23 cellular contexts compared by ENCODE assay signal in genomic region chr4:145524535-145524934, GRCh38. TPM values are rescaled to one million over a fixed set of nuclear protein-coding genes. Genes with fewer than 3 reads are reported as not detected.
DNase-seq lines count a peak whose midpoint lies in the region; ATAC-seq and TF ChIP-seq lines count a peak whose summit lies in the region.
"Had no signal": no experiment of that assay in that cellular context is flagged by ENCODE, and none has a peak within 500 bp of the region (broad histone marks: within the 10 kb centered on the region; RNA-seq: fewer than 3 reads in every experiment).

No MANE protein-coding gene starts in this region.

- TF ChIP-seq CTCF in GM12864 (IDR thresholded peaks at IDR 0.05; ENCODE audit: low read depth, low read length, missing control alignments) (no peak), brain (conservative IDR thresholded peaks at IDR 0.05) (no peak), sigmoid colon (IDR thresholded peaks at IDR 0.05) (no peak), foreskin fibroblast (IDR thresholded peaks at IDR 0.05; ENCODE audit: low read depth, low read length) (no peak)

- H3K27ac Mint-ChIP-seq in brain: peak overlapping the region in 3 of 5 experiments; percentile 78 to 89 (median 86)
- H3K27ac Mint-ChIP-seq: activated naive CD8-positive, alpha-beta T cell; CD8-positive, alpha-beta T cell; dendritic cell treated with granulocyte-macrophage colony-stimulating factor and Interleukin-4, amounts not matched to agents 40 ng/mL and 50 ng/mL, for 4 days; IgD-negative memory B cell had no signal

- TF ChIP-seq EP300 in sigmoid colon (IDR thresholded peaks at IDR 0.05): no peak

- peaks cover 0 to 6% (median 0%) of the 10 kb centered on the region in 5 experiments for H3K9me3 Mint-ChIP-seq in brain
- H3K9me3 Mint-ChIP-seq: CD8-positive, alpha-beta T cell; dendritic cell treated with granulocyte-macrophage colony-stimulating factor and Interleukin-4, amounts not matched to agents 40 ng/mL and 50 ng/mL, for 4 days; IgD-negative memory B cell had no signal

- H3K27ac ChIP-seq in sigmoid colon: peak overlapping the region in 3 of 4 donors; percentile 5 to 43 (median 22)
- H3K27ac ChIP-seq: epithelial cell of prostate, HL-60 had no signal

- peaks cover 70% of the 10 kb centered on the region for H3K4me1 Mint-ChIP-seq in brain

- H3K4me1 ChIP-seq in sigmoid colon: peaks cover 0 to 41% (median 23%) of the 10 kb centered on the region in 4 donors

- ATAC-seq in HG02798 (IDR thresholded peaks at IDR 0.05; ENCODE audit: poor library complexity, unreplicated experiment) (peak; percentile 52), HG02588 (IDR thresholded peaks at IDR 0.05; ENCODE audit: unreplicated experiment) (no peak)
- ATAC-seq: CD8-positive, alpha-beta T cell; HCT116; Panc1 had no signal

- H3K36me3 ChIP-seq in sigmoid colon: no peaks in the 10 kb centered on the region

- DNase-seq in GM12864 (ENCODE audit: low read depth): no peak
- no peak for DNase-seq in sigmoid colon
- no peak for DNase-seq in putamen (ENCODE audit: low spot score)
- no peak for DNase-seq in foreskin fibroblast
- DNase-seq in DMS153 treated with DMSO at 0.1 percent for 48 hours (lab: John Stamatoyannopoulos, UW; ENCODE audit: unreplicated experiment): no peak
- DNase-seq: activated CD4-positive, CD25-positive, alpha-beta regulatory T cell treated with anti-CD3 and anti-CD28 coated beads, Interleukin-2, amount 50 U/mL, for 72 hours; CD8-positive, alpha-beta T cell; kidney glomerular epithelial cell; mesendoderm; NCI-H1694 treated with DMSO at 0.1 percent for 48 hours; NCI-H748 treated with DMSO at 0.1 percent for 48 hours; stimulated activated CD4-positive, alpha-beta T cell treated with anti-CD3 and anti-CD28 coated beads, Interleukin-12 subunit alpha, Interleukin-12 subunit beta, amount 100 ng/mL, for 4 hours had no signal

- H3K4me3 Mint-ChIP-seq in brain: peak overlapping the region in 3 of 5 experiments; percentile 10 to 54 (median 27)
- H3K4me3 Mint-ChIP-seq: activated naive CD8-positive, alpha-beta T cell; CD8-positive, alpha-beta T cell; dendritic cell treated with granulocyte-macrophage colony-stimulating factor and Interleukin-4, amounts not matched to agents 40 ng/mL and 50 ng/mL, for 4 days; IgD-negative memory B cell had no signal

- peak overlapping the region; percentile 12; the same call in 1 of the 2 replicates for H3K4me3 ChIP-seq in GM12864 (ENCODE audit: low read depth, low read length)
- no peak overlapping the region for H3K4me3 ChIP-seq in sigmoid colon
- H3K4me3 ChIP-seq in foreskin fibroblast (ENCODE audit: low read depth in 1 of 2, low read length in 2 of 2): peak overlapping the region in 1 of 2 donors; percentile 25

- no peaks in the 10 kb centered on the region for H3K9me3 ChIP-seq in sigmoid colon

- H3K27me3 Mint-ChIP-seq in brain: no peaks in the 10 kb centered on the region
- H3K27me3 Mint-ChIP-seq: dendritic cell treated with granulocyte-macrophage colony-stimulating factor and Interleukin-4, amounts not matched to agents 40 ng/mL and 50 ng/mL, for 4 days; progenitor cell of endocrine pancreas had no signal

- H3K27me3 ChIP-seq in sigmoid colon: no peaks in the 10 kb centered on the region

- intact Hi-C loops in sigmoid colon (cut with DNase I): no loop called here

- H3K36me3 Mint-ChIP-seq in brain: peaks cover 50% of the 10 kb centered on the region
- H3K36me3 Mint-ChIP-seq: activated naive CD8-positive, alpha-beta T cell; CD8-positive, alpha-beta T cell; IgD-negative memory B cell had no signal

- WGBS in sigmoid colon, 2 donors: 45 to 71% methylated on average over 2 of the region's 2 CpGs

- TF ChIP-seq POLR2A in sigmoid colon (IDR thresholded peaks at IDR 0.05): no peak

RNA-seq across cellular contexts. Expression of gene SMAD1, which starts 42.9 kb away (rescaled TPM):
- polyA plus RNA-seq in brain (ENCODE audit: insufficient read depth, low read depth, low replicate concordance): 12.8 TPM
- total RNA-seq in sigmoid colon: 10 to 100 TPM; 25.8 to 45.7 (median 33.4) TPM
- polyA plus RNA-seq in sigmoid colon: 10 to 100 TPM; 13.8 to 14.7 (median 14.1) TPM
- total RNA-seq: CD8-positive, alpha-beta T cell had no signal
- polyA plus RNA-seq: IgD-negative memory B cell had no signal
